11 cellular contexts compared by ENCODE assay signal in genomic region chr11:61946894-61947293, GRCh38. TPM values are rescaled to one million over a fixed set of nuclear protein-coding genes. Genes with fewer than 3 reads are reported as not detected.
DNase-seq lines count a peak whose midpoint lies in the region; TF ChIP-seq lines count a peak whose summit lies in the region.
"Had no signal": no experiment of that assay in that cellular context is flagged by ENCODE, and none has a peak within 500 bp of the region (broad histone marks: within the 10 kb centered on the region; RNA-seq: fewer than 3 reads in every experiment).

No MANE protein-coding gene starts in this region.

- no peaks in the 10 kb centered on the region for H3K27me3 ChIP-seq in tibial nerve

- H3K27ac Mint-ChIP-seq in brain = peak overlapping the region; percentile 3 to 98 (median 36)

- H3K36me3 ChIP-seq in HEK293 (ENCODE audit: control insufficient read depth in 2 of 2, insufficient read depth in 1 of 2, low read length in 2 of 2) = no peaks in the 10 kb centered on the region
- no peaks in the 10 kb centered on the region for H3K36me3 ChIP-seq in tibial nerve

- 88 to 89% methylated on average over 5 of the region's 5 CpGs for WGBS in tibial nerve, 2 donors

- POLR2A ChIA-PET in HEK293 (lab: Yijun Ruan, JAX) = interaction anchor here (0.7 to 1.4 kb wide), 4 partner anchors 13 to 135 kb away, joined by 3 to 7 read pairs (median 4); no protein-coding TSS in a partner anchor

- H3K36me3 Mint-ChIP-seq in brain = no peaks in the 10 kb centered on the region
- H3K36me3 Mint-ChIP-seq: CD4-positive, alpha-beta memory T cell had no signal

- H3K9me3 Mint-ChIP-seq in brain = no peaks in the 10 kb centered on the region
- H3K9me3 Mint-ChIP-seq: CD4-positive, alpha-beta memory T cell had no signal

- H3K27ac ChIP-seq in HEK293 (ENCODE audit: extremely low read depth, low read depth, low read length) (no peak overlapping the region), tibial nerve (peak overlapping the region in 3 of 4 donors; percentile 2 to 94 (median 92))
- H3K27ac ChIP-seq: GM23248 had no signal

- TF ChIP-seq POLR2A in tibial nerve (IDR thresholded peaks at IDR 0.05) = no peak

- peaks cover 6% of the 10 kb centered on the region for H3K27me3 Mint-ChIP-seq in brain

- H3K4me1 ChIP-seq in HEK293 (ENCODE audit: control insufficient read depth, insufficient read depth, low read length) (peaks cover 3% of the 10 kb centered on the region; the same call in 1 of the 2 replicates), tibial nerve (peaks cover 0 to 48% (median 27%) of the 10 kb centered on the region in 4 donors)

- H3K4me3 Mint-ChIP-seq in brain = no peak overlapping the region
- H3K4me3 Mint-ChIP-seq: B cell; CD4-positive, alpha-beta memory T cell had no signal

- H3K9me3 ChIP-seq in HEK293 (ENCODE audit: control insufficient read depth, insufficient read depth, low read depth, low read length) (no peaks in the 10 kb centered on the region), tibial nerve (no peaks in the 10 kb centered on the region)

- peak; percentile 29 for DNase-seq in myocyte (ENCODE audit: low read depth)
- no peak for DNase-seq in tibial nerve (ENCODE audit: low spot score in 2 of 2)
- no peak for DNase-seq in putamen (ENCODE audit: low spot score)
- DNase-seq in HUDEP-2 (lab: John Stamatoyannopoulos, UW; ENCODE audit: unreplicated experiment in 76 of 76) = no peak
- DNase-seq in NCI-H2196 treated with DMSO at 0.1 percent for 48 hours (lab: John Stamatoyannopoulos, UW; ENCODE audit: unreplicated experiment) = no peak
- DNase-seq: GM23248 had no signal

- peaks cover 49% of the 10 kb centered on the region for H3K4me1 Mint-ChIP-seq in brain
- H3K4me1 Mint-ChIP-seq: CD4-positive, alpha-beta memory T cell had no signal

- no peak overlapping the region for H3K4me3 ChIP-seq in HEK293 (ENCODE audit: low read depth, low read length)
- H3K4me3 ChIP-seq in tibial nerve = no peak overlapping the region
- H3K4me3 ChIP-seq: GM23248 had no signal

- no peak for TF ChIP-seq EP300 in tibial nerve (IDR thresholded peaks at IDR 0.05)

- TF ChIP-seq CTCF in HEK293 (tag by site-specific recombination; IDR thresholded peaks at IDR 0.05) (no peak), brain (conservative IDR thresholded peaks at IDR 0.05) (no peak), tibial nerve (IDR thresholded peaks at IDR 0.05) (no peak)

- CTCF ChIA-PET in HEK293 (lab: Yijun Ruan, JAX) = interaction anchor here (0.5 to 7.6 kb wide), 44 partner anchors 10 to 275 kb away, joined by 3 to 329 read pairs (median 5); partner anchors contain the start of genes FADS3, FEN1, FTH1 and TMEM258

TF ChIP-seq in HEK293, 187 proteins besides CTCF, POLR2A, EP300 and RAD21:
- TF ChIP-seq ZFP3 (tag by site-specific recombination; IDR thresholded peaks at IDR 0.05; ENCODE audit: low read depth) = peak; percentile 90
- peak; percentile 52 for TF ChIP-seq ZFHX2 (tag by site-specific recombination; conservative IDR thresholded peaks at IDR 0.05)
- TF ChIP-seq ZNF639 (tag by site-specific recombination; IDR thresholded peaks at IDR 0.05) = no peak
- no peak for TF ChIP-seq KLF10 (tag by site-specific recombination; IDR thresholded peaks at IDR 0.05)
- TF ChIP-seq ZNF10 (tag by site-specific recombination; IDR thresholded peaks at IDR 0.05) = no peak
- TF ChIP-seq ZNF37A (tag by site-specific recombination; IDR thresholded peaks at IDR 0.05) = no peak
- TF ChIP-seq ZNF302 (tag by site-specific recombination; IDR thresholded peaks at IDR 0.05; ENCODE audit: low read depth) = no peak
- peak; percentile 11; the same call in 1 of the 2 replicates for TF ChIP-seq EGR2 (tag by site-specific recombination; IDR thresholded peaks at IDR 0.05; ENCODE audit: low read depth)

RNA-seq across cellular contexts. Expression of gene BEST1, which starts 3.3 kb away (rescaled TPM):
- polyA plus RNA-seq in brain (ENCODE audit: insufficient read depth, low read depth, low replicate concordance) = 12.1 TPM
- total RNA-seq in myocyte (1.7 and 1.8 TPM in 2 replicates), tibial nerve (10 to 100 TPM; 33.2 to 53.2 (median 45.7) TPM)
- polyA plus RNA-seq in myocyte (2012) = 6.8 TPM

RNA-seq across cellular contexts. Expression of gene FTH1, which starts 20.5 kb away (rescaled TPM):
- polyA plus RNA-seq in brain (ENCODE audit: insufficient read depth, low read depth, low replicate concordance) = 7,408 TPM
- total RNA-seq in myocyte = 436 and 518 TPM in 2 replicates
- 11,787 TPM for polyA plus RNA-seq in myocyte (2012)
- 1,000 to 10,000 TPM; 3,872 to 5,003 (median 4,779) TPM for total RNA-seq in tibial nerve

RNA-seq across cellular contexts. Expression of gene RAB3IL1, which starts 29.5 kb away (rescaled TPM):
- 5.9 TPM for polyA plus RNA-seq in brain (ENCODE audit: insufficient read depth, low read depth, low replicate concordance)
- total RNA-seq in myocyte = 3.0 and 4.3 TPM in 2 replicates
- polyA plus RNA-seq in myocyte (2012) = 8.1 TPM
- total RNA-seq in tibial nerve = 100 to 1,000 TPM in 1 of 4 donors, 10 to 100 TPM in 3; 58.8 to 127 (median 71.1) TPM
- total RNA-seq: B cell, OCI-LY7 had no signal
- polyA plus RNA-seq: CD4-positive, alpha-beta memory T cell had no signal

RNA-seq across cellular contexts. Expression of gene FADS3, which starts 55.5 kb away (rescaled TPM):
- polyA plus RNA-seq in brain (ENCODE audit: insufficient read depth, low read depth, low replicate concordance) = 13.7 TPM
- total RNA-seq in myocyte = 310 and 645 TPM in 2 replicates
- polyA plus RNA-seq in myocyte (2012) = 414 TPM
- 100 to 1,000 TPM; 135 to 327 (median 205) TPM for total RNA-seq in tibial nerve

Comparison
In these comparisons a context has a peak if more than half of its experiments do, and no peak if none do; other contexts are left out.
1. RNA of gene BEST1, which starts 3.3 kb away (total RNA-seq): 33.2 to 53.2 TPM in tibial nerve; 1.7 to 1.8 TPM in myocyte; every median in the first group is over 10 times any median in the second.
2. RNA of gene RAB3IL1, which starts 29.5 kb away (total RNA-seq): 58.8 to 127 TPM in tibial nerve; 3.0 to 4.3 TPM in myocyte; every median in the first group is over 10 times any median in the second.